ENCODE assay signal across 15 cellular contexts in genomic region chr18:69980509-69980908, GRCh38.
"Had no signal": no experiment of that assay in that cellular context is flagged by ENCODE, and none has a peak within 500 bp of the region (broad histone marks: within the 10 kb centered on the region; RNA-seq: fewer than 3 reads in every experiment).

No MANE protein-coding gene starts in this region.

- H3K4me3 ChIP-seq: coronary artery, gastroesophageal sphincter, left ventricle myocardium inferior, prostate gland, right lobe of liver, upper lobe of right lung had no signal

- FAIRE-seq: kidney had no signal

- H3K4me1 ChIP-seq: gastroesophageal sphincter, prostate gland, right lobe of liver had no signal

- H3K9me3 ChIP-seq: prostate gland, right lobe of liver had no signal

- H3K27me3 ChIP-seq: gastroesophageal sphincter, right lobe of liver, upper lobe of right lung had no signal

- H3K36me3 ChIP-seq: prostate gland, right lobe of liver, upper lobe of right lung had no signal

- DNase-seq: activated CD4-positive, alpha-beta T cell treated with anti-CD3 and anti-CD28 coated beads for 48 hours; activated gamma-delta T cell; activated T-cell treated with anti-CD3 and anti-CD28 coated beads for 4 hours; caudate nucleus; effector CD8-positive, alpha-beta T cell; kidney; left ventricle myocardium inferior; nephron progenitor cell; right lobe of liver; stimulated activated naive CD4-positive, alpha-beta T cell treated with Interleukin-2 at 50 U/mL for 16 hours; upper lobe of right lung had no signal

- ATAC-seq: gastroesophageal sphincter, right lobe of liver, upper lobe of right lung had no signal

- H3K27ac ChIP-seq: coronary artery, epithelial cell of prostate, gastroesophageal sphincter, left ventricle myocardium inferior, prostate gland, right lobe of liver, upper lobe of right lung had no signal
